In genomic region chr12:111769599-111769998, GRCh38 we compare ENCODE assay signal across 1 cellular context.
A peak's percentile ranks its signal among the peaks of the same experiment; 100 is the strongest.
TF ChIP-seq lines count a peak whose summit lies in the region.

No MANE protein-coding gene starts in this region.

TF ChIP-seq in K562, 482 proteins besides CTCF, POLR2A, EP300 and RAD21 (continued from another document):
- TF ChIP-seq ZNF316 (IDR thresholded peaks at IDR 0.05): peak; percentile 94
- peak; percentile 94 for TF ChIP-seq MAFK (IDR thresholded peaks at IDR 0.05; ENCODE audit: low read length)
- TF ChIP-seq KLF10 (CRISPR knock-in tag; IDR thresholded peaks at IDR 0.05): no peak
- TF ChIP-seq MAFG (tag; conservative IDR thresholded peaks at IDR 0.05): peak; percentile 91
- TF ChIP-seq, protein P1, sequence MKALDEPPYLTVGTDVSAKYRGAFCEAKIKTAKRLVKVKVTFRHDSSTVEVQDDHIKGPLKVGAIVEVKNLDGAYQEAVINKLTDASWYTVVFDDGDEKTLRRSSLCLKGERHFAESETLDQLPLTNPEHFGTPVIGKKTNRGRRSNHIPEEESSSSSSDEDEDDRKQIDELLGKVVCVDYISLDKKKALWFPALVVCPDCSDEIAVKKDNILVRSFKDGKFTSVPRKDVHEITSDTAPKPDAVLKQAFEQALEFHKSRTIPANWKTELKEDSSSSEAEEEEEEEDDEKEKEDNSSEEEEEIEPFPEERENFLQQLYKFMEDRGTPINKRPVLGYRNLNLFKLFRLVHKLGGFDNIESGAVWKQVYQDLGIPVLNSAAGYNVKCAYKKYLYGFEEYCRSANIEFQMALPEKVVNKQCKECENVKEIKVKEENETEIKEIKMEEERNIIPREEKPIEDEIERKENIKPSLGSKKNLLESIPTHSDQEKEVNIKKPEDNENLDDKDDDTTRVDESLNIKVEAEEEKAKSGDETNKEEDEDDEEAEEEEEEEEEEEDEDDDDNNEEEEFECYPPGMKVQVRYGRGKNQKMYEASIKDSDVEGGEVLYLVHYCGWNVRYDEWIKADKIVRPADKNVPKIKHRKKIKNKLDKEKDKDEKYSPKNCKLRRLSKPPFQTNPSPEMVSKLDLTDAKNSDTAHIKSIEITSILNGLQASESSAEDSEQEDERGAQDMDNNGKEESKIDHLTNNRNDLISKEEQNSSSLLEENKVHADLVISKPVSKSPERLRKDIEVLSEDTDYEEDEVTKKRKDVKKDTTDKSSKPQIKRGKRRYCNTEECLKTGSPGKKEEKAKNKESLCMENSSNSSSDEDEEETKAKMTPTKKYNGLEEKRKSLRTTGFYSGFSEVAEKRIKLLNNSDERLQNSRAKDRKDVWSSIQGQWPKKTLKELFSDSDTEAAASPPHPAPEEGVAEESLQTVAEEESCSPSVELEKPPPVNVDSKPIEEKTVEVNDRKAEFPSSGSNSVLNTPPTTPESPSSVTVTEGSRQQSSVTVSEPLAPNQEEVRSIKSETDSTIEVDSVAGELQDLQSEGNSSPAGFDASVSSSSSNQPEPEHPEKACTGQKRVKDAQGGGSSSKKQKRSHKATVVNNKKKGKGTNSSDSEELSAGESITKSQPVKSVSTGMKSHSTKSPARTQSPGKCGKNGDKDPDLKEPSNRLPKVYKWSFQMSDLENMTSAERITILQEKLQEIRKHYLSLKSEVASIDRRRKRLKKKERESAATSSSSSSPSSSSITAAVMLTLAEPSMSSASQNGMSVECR (CRISPR knock-in tag; IDR thresholded peaks at IDR 0.05): no peak
- TF ChIP-seq, protein P2, sequence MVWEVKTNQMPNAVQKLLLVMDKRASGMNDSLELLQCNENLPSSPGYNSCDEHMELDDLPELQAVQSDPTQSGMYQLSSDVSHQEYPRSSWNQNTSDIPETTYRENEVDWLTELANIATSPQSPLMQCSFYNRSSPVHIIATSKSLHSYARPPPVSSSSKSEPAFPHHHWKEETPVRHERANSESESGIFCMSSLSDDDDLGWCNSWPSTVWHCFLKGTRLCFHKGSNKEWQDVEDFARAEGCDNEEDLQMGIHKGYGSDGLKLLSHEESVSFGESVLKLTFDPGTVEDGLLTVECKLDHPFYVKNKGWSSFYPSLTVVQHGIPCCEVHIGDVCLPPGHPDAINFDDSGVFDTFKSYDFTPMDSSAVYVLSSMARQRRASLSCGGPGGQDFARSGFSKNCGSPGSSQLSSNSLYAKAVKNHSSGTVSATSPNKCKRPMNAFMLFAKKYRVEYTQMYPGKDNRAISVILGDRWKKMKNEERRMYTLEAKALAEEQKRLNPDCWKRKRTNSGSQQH (CRISPR knock-in tag; IDR thresholded peaks at IDR 0.05): no peak
- TF ChIP-seq TAF15 (IDR thresholded peaks at IDR 0.05; ENCODE audit: low read depth, low read length): no peak
- TF ChIP-seq U2AF1 (optimal IDR thresholded peaks at IDR 0.05; ENCODE audit: low read depth, low read length): no peak
- no peak for TF ChIP-seq CSDE1 (IDR thresholded peaks at IDR 0.05)
- no peak for TF ChIP-seq HMG20B (CRISPR knock-in tag; IDR thresholded peaks at IDR 0.05)
- no peak for TF ChIP-seq ATF4 (CRISPR knock-in tag; IDR thresholded peaks at IDR 0.05)
